Comparison of ENCODE assay signal across 8 cellular contexts in genomic region chr3:46693897-46694235, GRCh38. TPM values are rescaled to one million over a fixed set of nuclear protein-coding genes. Genes with fewer than 3 reads are reported as not detected.
DNase-seq lines count a peak whose midpoint lies in the region; ATAC-seq, FAIRE-seq and TF ChIP-seq lines count a peak whose summit lies in the region.

No MANE protein-coding gene starts in this region.

- TF ChIP-seq POLR2A in A549 (IDR thresholded peaks at IDR 0.05; ENCODE audit: low read length) (no peak), lower leg skin (IDR thresholded peaks at IDR 0.05) (no peak), suprapubic skin (IDR thresholded peaks at IDR 0.05) (no peak)

- TF ChIP-seq EP300 in A549 (IDR thresholded peaks at IDR 0.05) (no peak), suprapubic skin (IDR thresholded peaks at IDR 0.05) (no peak)

- H3K4me1 ChIP-seq in A549: peaks cover 27% of the 10 kb centered on the region
- peaks cover 36% of the 10 kb centered on the region for H3K4me1 ChIP-seq in NT2/D1 (ENCODE audit: insufficient read depth, insufficient read length)
- peaks cover 73% of the 10 kb centered on the region for H3K4me1 ChIP-seq in suprapubic skin

- intact Hi-C loops in lower leg skin (cut with DNase I; ENCODE audit: low total_unique reads): no loop called here

- peak overlapping the region; percentile 76 to 88 for H3K27ac ChIP-seq in A549
- H3K27ac ChIP-seq in suprapubic skin: peak overlapping the region; percentile 90

- H3K36me3 ChIP-seq in NT2/D1 (ENCODE audit: insufficient read depth, insufficient read length, low read length) (no peaks in the 10 kb centered on the region), suprapubic skin (no peaks in the 10 kb centered on the region)

- peak; percentile 19; a peak in 4 of 6 replicates for ATAC-seq in A549

- TF ChIP-seq CTCF in A549 (IDR thresholded peaks at IDR 0.05): no peak
- no peak for TF ChIP-seq CTCF in lower leg skin (IDR thresholded peaks at IDR 0.05)
- TF ChIP-seq CTCF in suprapubic skin (IDR thresholded peaks at IDR 0.05): no peak

- TF ChIP-seq RAD21 in A549 (conservative IDR thresholded peaks at IDR 0.05 in 1 of 2, IDR thresholded peaks at IDR 0.05 in 1 of 2): no peak

- peak overlapping the region; percentile 61 for H3K9ac ChIP-seq in NT2/D1 (ENCODE audit: insufficient read length, low read depth)

- DNase-seq in A549 (ENCODE audit: low read depth in 1 of 2, low spot score in 1 of 2) (no peak), NT2/D1 (ENCODE audit: low read depth, low spot score) (no peak), astrocyte of the hippocampus (ENCODE audit: low read depth, low spot score) (peak; percentile 23), lower leg skin (ENCODE audit: low spot score in 2 of 2) (peak in 1 of 2 donors; percentile 91), suprapubic skin (ENCODE audit: low spot score in 2 of 2) (no peak), pons (ENCODE audit: low spot score) (no peak), DMS153 treated with DMSO at 0.1 percent for 48 hours (lab: John Stamatoyannopoulos, UW; ENCODE audit: unreplicated experiment) (no peak), epidermal melanocyte (ENCODE audit: insufficient read length, low spot score) (no peak)

- peak overlapping the region; percentile 99 for H3K4me2 ChIP-seq in A549

- no peak for FAIRE-seq in A549 (lab: Jason Lieb, UNC)

- H3K9me3 ChIP-seq in A549 (no peaks in the 10 kb centered on the region), NT2/D1 (ENCODE audit: insufficient read depth, low read length) (peaks cover 7% of the 10 kb centered on the region; the same call in 1 of the 2 replicates), suprapubic skin (no peaks in the 10 kb centered on the region)

- H3K27me3 ChIP-seq in NT2/D1 (ENCODE audit: insufficient read depth, insufficient read length): peaks cover 21% of the 10 kb centered on the region
- no peaks in the 10 kb centered on the region for H3K27me3 ChIP-seq in suprapubic skin

- CTCF ChIA-PET in A549 (lab: Yijun Ruan, JAX): interaction anchor here (0.9 to 2.6 kb wide), 5 partner anchors 9 to 204 kb away, joined by 3 to 6 read pairs (median 3); no protein-coding TSS in a partner anchor

- POLR2A ChIA-PET in A549 (lab: Yijun Ruan, JAX): interaction anchor here (0.6 kb wide), 1 partner anchor 1095 kb away, joined by 3 read pairs; no protein-coding TSS in a partner anchor

- H3K4me3 ChIP-seq in A549 (peak overlapping the region; percentile 80), NT2/D1 (ENCODE audit: insufficient read length, low read depth) (peak overlapping the region; percentile 39), lower leg skin (ENCODE audit: low read depth, poor library complexity, severe bottlenecking) (peak overlapping the region; percentile 28), suprapubic skin (peak overlapping the region; percentile 70)

- WGBS in A549 (ENCODE audit: missing lambda C conversion rate): no CpG with 5 or more reads among the region's 30 CpGs
- 6 to 16% methylated on average over 14 to 15 of the region's 30 CpGs for WGBS in lower leg skin, 2 donors
- no CpG with 5 or more reads among the region's 30 CpGs for WGBS in suprapubic skin

TF ChIP-seq in A549, 52 proteins besides CTCF, POLR2A, EP300 and RAD21:
- TF ChIP-seq NFE2L2 (conservative IDR thresholded peaks at IDR 0.05; ENCODE audit: low read length) (no peak), EHMT2 (IDR thresholded peaks at IDR 0.05; ENCODE audit: low read depth) (no peak), BHLHE40 (IDR thresholded peaks at IDR 0.05; ENCODE audit: low read depth, low read length) (no peak), TP53 (CRISPR knock-in tag; IDR thresholded peaks at IDR 0.05) (no peak), ZNF302 (CRISPR knock-in tag; IDR thresholded peaks at IDR 0.05) (no peak), SMC3 (IDR thresholded peaks at IDR 0.05) (no peak), FOXS1 (CRISPR knock-in tag; IDR thresholded peaks at IDR 0.05) (no peak), RARB (CRISPR knock-in tag; IDR thresholded peaks at IDR 0.05) (no peak), NR3C1 (IDR thresholded peaks at IDR 0.05) (no peak), HES2 (IDR thresholded peaks at IDR 0.05) (no peak), MAFK (IDR thresholded peaks at IDR 0.05; ENCODE audit: partially characterized antibody) (no peak), BCL3 (IDR thresholded peaks at IDR 0.05) (no peak), HMGXB4 (CRISPR knock-in tag; IDR thresholded peaks at IDR 0.05; ENCODE audit: borderline replicate concordance) (no peak), HOXB5 (CRISPR knock-in tag; IDR thresholded peaks at IDR 0.05) (no peak), FOSB (CRISPR knock-in tag; IDR thresholded peaks at IDR 0.05) (no peak), ZSCAN20 (CRISPR knock-in tag; IDR thresholded peaks at IDR 0.05) (no peak), ATOH8 (CRISPR knock-in tag; IDR thresholded peaks at IDR 0.05; ENCODE audit: low read depth) (no peak), RFX5 (IDR thresholded peaks at IDR 0.05) (no peak), ESRRA (IDR thresholded peaks at IDR 0.05; ENCODE audit: borderline replicate concordance, low read length) (no peak), PBX3 (IDR thresholded peaks at IDR 0.05) (no peak)
TF ChIP-seq in A549: peak in this region for 0.

RNA-seq across cellular contexts. Expression of gene ALS2CL, which starts 0.4 kb away (rescaled TPM):
- polyA plus RNA-seq in A549 (2011; rRNA removed) (2.3 and 3.6 TPM in 2 replicates), A549 (2017; fragmentation: RNase III; extraction: RNeasy Plus Mini Kit Qiagen cat#74134 plus additional on column Dnase treatment) (3.3 to 4.0 TPM (median 3.9 TPM) in 3 replicates)
- 2.2 and 2.3 TPM in 2 replicates for polyA plus RNA-seq in A549 (2012; cell fraction: cytosol; rRNA removed)
- 18.0 and 19.1 TPM in 2 replicates for polyA plus RNA-seq in A549 (2012; cell fraction: nucleus; rRNA removed)
- 2.3 and 2.8 TPM in 2 replicates for polyA minus RNA-seq in A549 (2011; rRNA and poly(A)+ RNA removed)
- total RNA-seq in lower leg skin (100 to 1,000 TPM in 2 of 4 donors, 10 to 100 TPM in 2; 86.5 to 175 (median 105) TPM), suprapubic skin (100 to 1,000 TPM; 129 to 260 (median 172) TPM)

RNA-seq across cellular contexts. Expression of gene TMIE, which starts 7.3 kb away (rescaled TPM):
- polyA plus RNA-seq in A549 (2011; rRNA removed) (0.12 and 0.21 TPM in 2 replicates), A549 (2017; fragmentation: RNase III; extraction: RNeasy Plus Mini Kit Qiagen cat#74134 plus additional on column Dnase treatment) (0.09 TPM in 1 of 3 replicates, not detected in the others)
- 0.05 TPM in 1 of 2 replicates, not detected in the other for polyA plus RNA-seq in A549 (2012; cell fraction: cytosol; rRNA removed)
- 0.04 TPM in 1 of 2 replicates, not detected in the other for polyA plus RNA-seq in A549 (2012; cell fraction: nucleus; rRNA removed)
- not detected in 2 replicates for polyA minus RNA-seq in A549 (2011; rRNA and poly(A)+ RNA removed)
- total RNA-seq in lower leg skin (1 to 10 TPM in 1 of 4 donors, under 1 TPM in 3; 0.37 to 1.1 (median 0.67) TPM), suprapubic skin (under 1 TPM in 3 of 4 donors, not detected in 1; 0.59 to 0.78 (median 0.72) TPM)

RNA-seq across cellular contexts. Expression of gene PRSS50, which starts 23.8 kb away (rescaled TPM):
- polyA plus RNA-seq in A549 (2011; rRNA removed): not detected in 2 replicates
- polyA plus RNA-seq in A549 (2012; cell fraction: cytosol; rRNA removed): not detected in 2 replicates
- polyA plus RNA-seq in A549 (2012; cell fraction: nucleus; rRNA removed): 0.01 TPM in 1 of 2 replicates, not detected in the other
- not detected in 3 replicates for polyA plus RNA-seq in A549 (2017; fragmentation: RNase III; extraction: RNeasy Plus Mini Kit Qiagen cat#74134 plus additional on column Dnase treatment)
- not detected in 2 replicates for polyA minus RNA-seq in A549 (2011; rRNA and poly(A)+ RNA removed)
- total RNA-seq in lower leg skin: under 1 TPM in 2 of 4 donors, not detected in 2; 0.13 to 0.52 TPM
- not detected for total RNA-seq in suprapubic skin

Comparison
In these comparisons a context has a peak if more than half of its experiments do, and no peak if none do; other contexts are left out.
1. H3K4me3 ChIP-seq: peak in every context shown above with its lines; median percentile 80 in A549; 70 in suprapubic skin; 39 in NT2/D1; 28 in lower leg skin.